In the genomic region with DNA sequence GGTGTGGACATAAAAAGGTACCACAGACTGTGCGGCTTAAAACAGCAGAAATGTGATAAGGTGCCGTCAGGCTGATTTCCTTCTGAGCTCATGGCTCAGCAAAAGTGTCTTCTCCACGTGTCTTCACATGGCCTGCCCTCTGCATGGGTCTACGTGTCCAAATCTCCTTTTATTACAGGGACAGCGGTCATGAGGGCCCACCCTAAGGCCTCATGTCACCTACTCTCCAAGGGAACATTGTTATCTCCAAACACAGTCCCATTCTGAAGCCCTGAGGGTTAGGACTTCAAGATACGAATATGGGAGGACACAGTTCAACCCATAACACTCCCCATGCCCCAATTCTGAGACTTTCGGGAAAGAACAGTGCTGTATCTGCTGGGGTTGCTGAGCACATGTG, we compare ENCODE assay signal across 2 cellular contexts.
TF ChIP-seq lines count a peak whose summit lies in the region.

No MANE protein-coding gene starts in this region.

TF ChIP-seq in GM23338, 12 proteins besides CTCF, POLR2A, EP300 and RAD21 (continues in another document):
- TF ChIP-seq STAT1 (IDR thresholded peaks at IDR 0.05; ENCODE audit: unreplicated experiment) (no peak), EZH2 (IDR thresholded peaks at IDR 0.05; ENCODE audit: low read depth, unreplicated experiment) (no peak), POLR2AphosphoS5 (IDR thresholded peaks at IDR 0.05; ENCODE audit: low read depth) (no peak), ZNF114 (CRISPR knock-in tag; IDR thresholded peaks at IDR 0.05) (no peak), NANOG (IDR thresholded peaks at IDR 0.05; ENCODE audit: borderline replicate concordance) (no peak), CREB1 (CRISPR knock-in tag; IDR thresholded peaks at IDR 0.05; ENCODE audit: low read depth) (no peak), JUNB (IDR thresholded peaks at IDR 0.05; ENCODE audit: unreplicated experiment) (no peak), EZH2phosphoT487 (IDR thresholded peaks at IDR 0.05; ENCODE audit: unreplicated experiment) (no peak)
- TF ChIP-seq, protein P1, sequence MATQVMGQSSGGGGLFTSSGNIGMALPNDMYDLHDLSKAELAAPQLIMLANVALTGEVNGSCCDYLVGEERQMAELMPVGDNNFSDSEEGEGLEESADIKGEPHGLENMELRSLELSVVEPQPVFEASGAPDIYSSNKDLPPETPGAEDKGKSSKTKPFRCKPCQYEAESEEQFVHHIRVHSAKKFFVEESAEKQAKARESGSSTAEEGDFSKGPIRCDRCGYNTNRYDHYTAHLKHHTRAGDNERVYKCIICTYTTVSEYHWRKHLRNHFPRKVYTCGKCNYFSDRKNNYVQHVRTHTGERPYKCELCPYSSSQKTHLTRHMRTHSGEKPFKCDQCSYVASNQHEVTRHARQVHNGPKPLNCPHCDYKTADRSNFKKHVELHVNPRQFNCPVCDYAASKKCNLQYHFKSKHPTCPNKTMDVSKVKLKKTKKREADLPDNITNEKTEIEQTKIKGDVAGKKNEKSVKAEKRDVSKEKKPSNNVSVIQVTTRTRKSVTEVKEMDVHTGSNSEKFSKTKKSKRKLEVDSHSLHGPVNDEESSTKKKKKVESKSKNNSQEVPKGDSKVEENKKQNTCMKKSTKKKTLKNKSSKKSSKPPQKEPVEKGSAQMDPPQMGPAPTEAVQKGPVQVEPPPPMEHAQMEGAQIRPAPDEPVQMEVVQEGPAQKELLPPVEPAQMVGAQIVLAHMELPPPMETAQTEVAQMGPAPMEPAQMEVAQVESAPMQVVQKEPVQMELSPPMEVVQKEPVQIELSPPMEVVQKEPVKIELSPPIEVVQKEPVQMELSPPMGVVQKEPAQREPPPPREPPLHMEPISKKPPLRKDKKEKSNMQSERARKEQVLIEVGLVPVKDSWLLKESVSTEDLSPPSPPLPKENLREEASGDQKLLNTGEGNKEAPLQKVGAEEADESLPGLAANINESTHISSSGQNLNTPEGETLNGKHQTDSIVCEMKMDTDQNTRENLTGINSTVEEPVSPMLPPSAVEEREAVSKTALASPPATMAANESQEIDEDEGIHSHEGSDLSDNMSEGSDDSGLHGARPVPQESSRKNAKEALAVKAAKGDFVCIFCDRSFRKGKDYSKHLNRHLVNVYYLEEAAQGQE (IDR thresholded peaks at IDR 0.05; ENCODE audit: unreplicated experiment): no peak
- TF ChIP-seq, protein P2, sequence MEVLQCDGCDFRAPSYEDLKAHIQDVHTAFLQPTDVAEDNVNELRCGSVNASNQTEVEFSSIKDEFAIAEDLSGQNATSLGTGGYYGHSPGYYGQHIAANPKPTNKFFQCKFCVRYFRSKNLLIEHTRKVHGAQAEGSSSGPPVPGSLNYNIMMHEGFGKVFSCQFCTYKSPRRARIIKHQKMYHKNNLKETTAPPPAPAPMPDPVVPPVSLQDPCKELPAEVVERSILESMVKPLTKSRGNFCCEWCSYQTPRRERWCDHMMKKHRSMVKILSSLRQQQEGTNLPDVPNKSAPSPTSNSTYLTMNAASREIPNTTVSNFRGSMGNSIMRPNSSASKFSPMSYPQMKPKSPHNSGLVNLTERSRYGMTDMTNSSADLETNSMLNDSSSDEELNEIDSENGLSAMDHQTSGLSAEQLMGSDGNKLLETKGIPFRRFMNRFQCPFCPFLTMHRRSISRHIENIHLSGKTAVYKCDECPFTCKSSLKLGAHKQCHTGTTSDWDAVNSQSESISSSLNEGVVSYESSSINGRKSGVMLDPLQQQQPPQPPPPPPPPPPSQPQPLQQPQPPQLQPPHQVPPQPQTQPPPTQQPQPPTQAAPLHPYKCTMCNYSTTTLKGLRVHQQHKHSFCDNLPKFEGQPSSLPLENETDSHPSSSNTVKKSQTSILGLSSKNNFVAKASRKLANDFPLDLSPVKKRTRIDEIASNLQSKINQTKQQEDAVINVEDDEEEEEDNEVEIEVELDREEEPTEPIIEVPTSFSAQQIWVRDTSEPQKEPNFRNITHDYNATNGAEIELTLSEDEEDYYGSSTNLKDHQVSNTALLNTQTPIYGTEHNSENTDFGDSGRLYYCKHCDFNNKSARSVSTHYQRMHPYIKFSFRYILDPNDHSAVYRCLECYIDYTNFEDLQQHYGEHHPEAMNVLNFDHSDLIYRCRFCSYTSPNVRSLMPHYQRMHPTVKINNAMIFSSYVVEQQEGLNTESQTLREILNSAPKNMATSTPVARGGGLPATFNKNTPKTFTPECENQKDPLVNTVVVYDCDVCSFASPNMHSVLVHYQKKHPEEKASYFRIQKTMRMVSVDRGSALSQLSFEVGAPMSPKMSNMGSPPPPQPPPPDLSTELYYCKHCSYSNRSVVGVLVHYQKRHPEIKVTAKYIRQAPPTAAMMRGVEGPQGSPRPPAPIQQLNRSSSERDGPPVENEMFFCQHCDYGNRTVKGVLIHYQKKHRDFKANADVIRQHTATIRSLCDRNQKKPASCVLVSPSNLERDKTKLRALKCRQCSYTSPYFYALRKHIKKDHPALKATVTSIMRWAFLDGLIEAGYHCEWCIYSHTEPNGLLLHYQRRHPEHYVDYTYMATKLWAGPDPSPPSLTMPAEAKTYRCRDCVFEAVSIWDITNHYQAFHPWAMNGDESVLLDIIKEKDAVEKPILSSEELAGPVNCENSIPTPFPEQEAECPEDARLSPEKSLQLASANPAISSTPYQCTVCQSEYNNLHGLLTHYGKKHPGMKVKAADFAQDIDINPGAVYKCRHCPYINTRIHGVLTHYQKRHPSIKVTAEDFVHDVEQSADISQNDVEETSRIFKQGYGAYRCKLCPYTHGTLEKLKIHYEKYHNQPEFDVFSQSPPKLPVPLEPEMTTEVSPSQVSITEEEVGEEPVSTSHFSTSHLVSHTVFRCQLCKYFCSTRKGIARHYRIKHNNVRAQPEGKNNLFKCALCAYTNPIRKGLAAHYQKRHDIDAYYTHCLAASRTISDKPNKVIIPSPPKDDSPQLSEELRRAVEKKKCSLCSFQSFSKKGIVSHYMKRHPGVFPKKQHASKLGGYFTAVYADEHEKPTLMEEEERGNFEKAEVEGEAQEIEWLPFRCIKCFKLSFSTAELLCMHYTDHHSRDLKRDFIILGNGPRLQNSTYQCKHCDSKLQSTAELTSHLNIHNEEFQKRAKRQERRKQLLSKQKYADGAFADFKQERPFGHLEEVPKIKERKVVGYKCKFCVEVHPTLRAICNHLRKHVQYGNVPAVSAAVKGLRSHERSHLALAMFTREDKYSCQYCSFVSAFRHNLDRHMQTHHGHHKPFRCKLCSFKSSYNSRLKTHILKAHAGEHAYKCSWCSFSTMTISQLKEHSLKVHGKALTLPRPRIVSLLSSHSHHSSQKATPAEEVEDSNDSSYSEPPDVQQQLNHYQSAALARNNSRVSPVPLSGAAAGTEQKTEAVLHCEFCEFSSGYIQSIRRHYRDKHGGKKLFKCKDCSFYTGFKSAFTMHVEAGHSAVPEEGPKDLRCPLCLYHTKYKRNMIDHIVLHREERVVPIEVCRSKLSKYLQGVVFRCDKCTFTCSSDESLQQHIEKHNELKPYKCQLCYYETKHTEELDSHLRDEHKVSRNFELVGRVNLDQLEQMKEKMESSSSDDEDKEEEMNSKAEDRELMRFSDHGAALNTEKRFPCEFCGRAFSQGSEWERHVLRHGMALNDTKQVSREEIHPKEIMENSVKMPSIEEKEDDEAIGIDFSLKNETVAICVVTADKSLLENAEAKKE (CRISPR knock-in tag; IDR thresholded peaks at IDR 0.05): no peak

TF ChIP-seq in H1, 55 proteins besides CTCF, POLR2A, EP300 and RAD21:
- no peak for TF ChIP-seq RXRA (IDR thresholded peaks at IDR 0.05; ENCODE audit: insufficient read depth, low read depth, low read length)
- no peak for TF ChIP-seq YY1 (IDR thresholded peaks at IDR 0.05; ENCODE audit: low read depth, low read length)
- TF ChIP-seq RFX5 (IDR thresholded peaks at IDR 0.05; ENCODE audit: borderline replicate concordance, low read depth, low read length): no peak
- TF ChIP-seq SP1 (IDR thresholded peaks at IDR 0.05; ENCODE audit: low read depth, low read length): no peak
- no peak for TF ChIP-seq NANOG (IDR thresholded peaks at IDR 0.05; ENCODE audit: insufficient read depth, low read depth, low read length, poor library complexity, severe bottlenecking)
- no peak for TF ChIP-seq MAFK (IDR thresholded peaks at IDR 0.05; ENCODE audit: low read depth, low read length)
- no peak for TF ChIP-seq TCF12 (IDR thresholded peaks at IDR 0.05; ENCODE audit: low read depth, low read length)
- TF ChIP-seq KDM4A (IDR thresholded peaks at IDR 0.05; ENCODE audit: low read depth, low read length, severe bottlenecking): no peak
- TF ChIP-seq BACH1 (IDR thresholded peaks at IDR 0.05; ENCODE audit: low read length): no peak
- no peak for TF ChIP-seq FOSL1 (IDR thresholded peaks at IDR 0.05; ENCODE audit: insufficient read depth, low read depth, low read length)
- TF ChIP-seq TEAD4 (IDR thresholded peaks at IDR 0.05; ENCODE audit: low read depth, low read length): no peak
- TF ChIP-seq TAF1 (IDR thresholded peaks at IDR 0.05; ENCODE audit: low read depth, low read length): no peak
- TF ChIP-seq, protein P3, sequence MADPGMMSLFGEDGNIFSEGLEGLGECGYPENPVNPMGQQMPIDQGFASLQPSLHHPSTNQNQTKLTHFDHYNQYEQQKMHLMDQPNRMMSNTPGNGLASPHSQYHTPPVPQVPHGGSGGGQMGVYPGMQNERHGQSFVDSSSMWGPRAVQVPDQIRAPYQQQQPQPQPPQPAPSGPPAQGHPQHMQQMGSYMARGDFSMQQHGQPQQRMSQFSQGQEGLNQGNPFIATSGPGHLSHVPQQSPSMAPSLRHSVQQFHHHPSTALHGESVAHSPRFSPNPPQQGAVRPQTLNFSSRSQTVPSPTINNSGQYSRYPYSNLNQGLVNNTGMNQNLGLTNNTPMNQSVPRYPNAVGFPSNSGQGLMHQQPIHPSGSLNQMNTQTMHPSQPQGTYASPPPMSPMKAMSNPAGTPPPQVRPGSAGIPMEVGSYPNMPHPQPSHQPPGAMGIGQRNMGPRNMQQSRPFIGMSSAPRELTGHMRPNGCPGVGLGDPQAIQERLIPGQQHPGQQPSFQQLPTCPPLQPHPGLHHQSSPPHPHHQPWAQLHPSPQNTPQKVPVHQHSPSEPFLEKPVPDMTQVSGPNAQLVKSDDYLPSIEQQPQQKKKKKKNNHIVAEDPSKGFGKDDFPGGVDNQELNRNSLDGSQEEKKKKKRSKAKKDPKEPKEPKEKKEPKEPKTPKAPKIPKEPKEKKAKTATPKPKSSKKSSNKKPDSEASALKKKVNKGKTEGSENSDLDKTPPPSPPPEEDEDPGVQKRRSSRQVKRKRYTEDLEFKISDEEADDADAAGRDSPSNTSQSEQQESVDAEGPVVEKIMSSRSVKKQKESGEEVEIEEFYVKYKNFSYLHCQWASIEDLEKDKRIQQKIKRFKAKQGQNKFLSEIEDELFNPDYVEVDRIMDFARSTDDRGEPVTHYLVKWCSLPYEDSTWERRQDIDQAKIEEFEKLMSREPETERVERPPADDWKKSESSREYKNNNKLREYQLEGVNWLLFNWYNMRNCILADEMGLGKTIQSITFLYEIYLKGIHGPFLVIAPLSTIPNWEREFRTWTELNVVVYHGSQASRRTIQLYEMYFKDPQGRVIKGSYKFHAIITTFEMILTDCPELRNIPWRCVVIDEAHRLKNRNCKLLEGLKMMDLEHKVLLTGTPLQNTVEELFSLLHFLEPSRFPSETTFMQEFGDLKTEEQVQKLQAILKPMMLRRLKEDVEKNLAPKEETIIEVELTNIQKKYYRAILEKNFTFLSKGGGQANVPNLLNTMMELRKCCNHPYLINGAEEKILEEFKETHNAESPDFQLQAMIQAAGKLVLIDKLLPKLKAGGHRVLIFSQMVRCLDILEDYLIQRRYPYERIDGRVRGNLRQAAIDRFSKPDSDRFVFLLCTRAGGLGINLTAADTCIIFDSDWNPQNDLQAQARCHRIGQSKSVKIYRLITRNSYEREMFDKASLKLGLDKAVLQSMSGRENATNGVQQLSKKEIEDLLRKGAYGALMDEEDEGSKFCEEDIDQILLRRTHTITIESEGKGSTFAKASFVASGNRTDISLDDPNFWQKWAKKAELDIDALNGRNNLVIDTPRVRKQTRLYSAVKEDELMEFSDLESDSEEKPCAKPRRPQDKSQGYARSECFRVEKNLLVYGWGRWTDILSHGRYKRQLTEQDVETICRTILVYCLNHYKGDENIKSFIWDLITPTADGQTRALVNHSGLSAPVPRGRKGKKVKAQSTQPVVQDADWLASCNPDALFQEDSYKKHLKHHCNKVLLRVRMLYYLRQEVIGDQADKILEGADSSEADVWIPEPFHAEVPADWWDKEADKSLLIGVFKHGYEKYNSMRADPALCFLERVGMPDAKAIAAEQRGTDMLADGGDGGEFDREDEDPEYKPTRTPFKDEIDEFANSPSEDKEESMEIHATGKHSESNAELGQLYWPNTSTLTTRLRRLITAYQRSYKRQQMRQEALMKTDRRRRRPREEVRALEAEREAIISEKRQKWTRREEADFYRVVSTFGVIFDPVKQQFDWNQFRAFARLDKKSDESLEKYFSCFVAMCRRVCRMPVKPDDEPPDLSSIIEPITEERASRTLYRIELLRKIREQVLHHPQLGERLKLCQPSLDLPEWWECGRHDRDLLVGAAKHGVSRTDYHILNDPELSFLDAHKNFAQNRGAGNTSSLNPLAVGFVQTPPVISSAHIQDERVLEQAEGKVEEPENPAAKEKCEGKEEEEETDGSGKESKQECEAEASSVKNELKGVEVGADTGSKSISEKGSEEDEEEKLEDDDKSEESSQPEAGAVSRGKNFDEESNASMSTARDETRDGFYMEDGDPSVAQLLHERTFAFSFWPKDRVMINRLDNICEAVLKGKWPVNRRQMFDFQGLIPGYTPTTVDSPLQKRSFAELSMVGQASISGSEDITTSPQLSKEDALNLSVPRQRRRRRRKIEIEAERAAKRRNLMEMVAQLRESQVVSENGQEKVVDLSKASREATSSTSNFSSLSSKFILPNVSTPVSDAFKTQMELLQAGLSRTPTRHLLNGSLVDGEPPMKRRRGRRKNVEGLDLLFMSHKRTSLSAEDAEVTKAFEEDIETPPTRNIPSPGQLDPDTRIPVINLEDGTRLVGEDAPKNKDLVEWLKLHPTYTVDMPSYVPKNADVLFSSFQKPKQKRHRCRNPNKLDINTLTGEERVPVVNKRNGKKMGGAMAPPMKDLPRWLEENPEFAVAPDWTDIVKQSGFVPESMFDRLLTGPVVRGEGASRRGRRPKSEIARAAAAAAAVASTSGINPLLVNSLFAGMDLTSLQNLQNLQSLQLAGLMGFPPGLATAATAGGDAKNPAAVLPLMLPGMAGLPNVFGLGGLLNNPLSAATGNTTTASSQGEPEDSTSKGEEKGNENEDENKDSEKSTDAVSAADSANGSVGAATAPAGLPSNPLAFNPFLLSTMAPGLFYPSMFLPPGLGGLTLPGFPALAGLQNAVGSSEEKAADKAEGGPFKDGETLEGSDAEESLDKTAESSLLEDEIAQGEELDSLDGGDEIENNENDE (IDR thresholded peaks at IDR 0.05; ENCODE audit: insufficient replicate concordance, low read length): no peak
- TF ChIP-seq, protein P4, sequence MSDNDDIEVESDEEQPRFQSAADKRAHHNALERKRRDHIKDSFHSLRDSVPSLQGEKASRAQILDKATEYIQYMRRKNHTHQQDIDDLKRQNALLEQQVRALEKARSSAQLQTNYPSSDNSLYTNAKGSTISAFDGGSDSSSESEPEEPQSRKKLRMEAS (IDR thresholded peaks at IDR 0.05): no peak
- no peak for TF ChIP-seq EZH2 (IDR thresholded peaks at IDR 0.05; ENCODE audit: low read depth, low read length, severe bottlenecking)
- no peak for TF ChIP-seq CBX5 (IDR thresholded peaks at IDR 0.05; ENCODE audit: low read depth, low read length)
- no peak for TF ChIP-seq RNF2 (IDR thresholded peaks at IDR 0.05; ENCODE audit: borderline replicate concordance, low read depth, low read length, missing control alignments, poor library complexity, severe bottlenecking)
